Comparison of ENCODE assay signal across 2 cellular contexts in the genomic region with DNA sequence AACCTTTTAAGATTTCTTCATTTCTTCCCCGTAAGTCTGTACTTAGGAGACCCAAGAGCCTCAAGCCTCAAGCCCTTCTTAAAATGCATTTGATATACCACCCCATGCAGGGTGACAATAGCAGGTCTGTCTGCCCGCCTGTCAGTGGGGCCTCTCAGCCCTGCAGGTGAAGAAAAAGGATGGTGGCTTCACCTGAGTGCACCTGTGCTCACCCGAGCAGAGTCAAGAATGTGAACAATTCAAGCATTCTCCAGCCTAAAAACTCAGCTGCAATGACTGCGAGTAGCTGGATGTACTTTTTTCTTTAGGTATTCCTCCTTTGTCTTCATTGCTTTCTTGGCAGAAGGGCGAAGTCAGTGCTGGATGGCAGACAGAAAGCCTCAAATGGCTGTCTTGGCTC.
TF ChIP-seq lines count a peak whose summit lies in the region.

No MANE protein-coding gene starts in this region.

TF ChIP-seq in GM23338, 12 proteins besides CTCF, POLR2A, EP300 and RAD21:
- TF ChIP-seq POLR2AphosphoS5 (IDR thresholded peaks at IDR 0.05; ENCODE audit: low read depth) (no peak), EZH2phosphoT487 (IDR thresholded peaks at IDR 0.05; ENCODE audit: unreplicated experiment) (no peak), CREB1 (CRISPR knock-in tag; IDR thresholded peaks at IDR 0.05; ENCODE audit: low read depth) (no peak)
- TF ChIP-seq, protein P1, sequence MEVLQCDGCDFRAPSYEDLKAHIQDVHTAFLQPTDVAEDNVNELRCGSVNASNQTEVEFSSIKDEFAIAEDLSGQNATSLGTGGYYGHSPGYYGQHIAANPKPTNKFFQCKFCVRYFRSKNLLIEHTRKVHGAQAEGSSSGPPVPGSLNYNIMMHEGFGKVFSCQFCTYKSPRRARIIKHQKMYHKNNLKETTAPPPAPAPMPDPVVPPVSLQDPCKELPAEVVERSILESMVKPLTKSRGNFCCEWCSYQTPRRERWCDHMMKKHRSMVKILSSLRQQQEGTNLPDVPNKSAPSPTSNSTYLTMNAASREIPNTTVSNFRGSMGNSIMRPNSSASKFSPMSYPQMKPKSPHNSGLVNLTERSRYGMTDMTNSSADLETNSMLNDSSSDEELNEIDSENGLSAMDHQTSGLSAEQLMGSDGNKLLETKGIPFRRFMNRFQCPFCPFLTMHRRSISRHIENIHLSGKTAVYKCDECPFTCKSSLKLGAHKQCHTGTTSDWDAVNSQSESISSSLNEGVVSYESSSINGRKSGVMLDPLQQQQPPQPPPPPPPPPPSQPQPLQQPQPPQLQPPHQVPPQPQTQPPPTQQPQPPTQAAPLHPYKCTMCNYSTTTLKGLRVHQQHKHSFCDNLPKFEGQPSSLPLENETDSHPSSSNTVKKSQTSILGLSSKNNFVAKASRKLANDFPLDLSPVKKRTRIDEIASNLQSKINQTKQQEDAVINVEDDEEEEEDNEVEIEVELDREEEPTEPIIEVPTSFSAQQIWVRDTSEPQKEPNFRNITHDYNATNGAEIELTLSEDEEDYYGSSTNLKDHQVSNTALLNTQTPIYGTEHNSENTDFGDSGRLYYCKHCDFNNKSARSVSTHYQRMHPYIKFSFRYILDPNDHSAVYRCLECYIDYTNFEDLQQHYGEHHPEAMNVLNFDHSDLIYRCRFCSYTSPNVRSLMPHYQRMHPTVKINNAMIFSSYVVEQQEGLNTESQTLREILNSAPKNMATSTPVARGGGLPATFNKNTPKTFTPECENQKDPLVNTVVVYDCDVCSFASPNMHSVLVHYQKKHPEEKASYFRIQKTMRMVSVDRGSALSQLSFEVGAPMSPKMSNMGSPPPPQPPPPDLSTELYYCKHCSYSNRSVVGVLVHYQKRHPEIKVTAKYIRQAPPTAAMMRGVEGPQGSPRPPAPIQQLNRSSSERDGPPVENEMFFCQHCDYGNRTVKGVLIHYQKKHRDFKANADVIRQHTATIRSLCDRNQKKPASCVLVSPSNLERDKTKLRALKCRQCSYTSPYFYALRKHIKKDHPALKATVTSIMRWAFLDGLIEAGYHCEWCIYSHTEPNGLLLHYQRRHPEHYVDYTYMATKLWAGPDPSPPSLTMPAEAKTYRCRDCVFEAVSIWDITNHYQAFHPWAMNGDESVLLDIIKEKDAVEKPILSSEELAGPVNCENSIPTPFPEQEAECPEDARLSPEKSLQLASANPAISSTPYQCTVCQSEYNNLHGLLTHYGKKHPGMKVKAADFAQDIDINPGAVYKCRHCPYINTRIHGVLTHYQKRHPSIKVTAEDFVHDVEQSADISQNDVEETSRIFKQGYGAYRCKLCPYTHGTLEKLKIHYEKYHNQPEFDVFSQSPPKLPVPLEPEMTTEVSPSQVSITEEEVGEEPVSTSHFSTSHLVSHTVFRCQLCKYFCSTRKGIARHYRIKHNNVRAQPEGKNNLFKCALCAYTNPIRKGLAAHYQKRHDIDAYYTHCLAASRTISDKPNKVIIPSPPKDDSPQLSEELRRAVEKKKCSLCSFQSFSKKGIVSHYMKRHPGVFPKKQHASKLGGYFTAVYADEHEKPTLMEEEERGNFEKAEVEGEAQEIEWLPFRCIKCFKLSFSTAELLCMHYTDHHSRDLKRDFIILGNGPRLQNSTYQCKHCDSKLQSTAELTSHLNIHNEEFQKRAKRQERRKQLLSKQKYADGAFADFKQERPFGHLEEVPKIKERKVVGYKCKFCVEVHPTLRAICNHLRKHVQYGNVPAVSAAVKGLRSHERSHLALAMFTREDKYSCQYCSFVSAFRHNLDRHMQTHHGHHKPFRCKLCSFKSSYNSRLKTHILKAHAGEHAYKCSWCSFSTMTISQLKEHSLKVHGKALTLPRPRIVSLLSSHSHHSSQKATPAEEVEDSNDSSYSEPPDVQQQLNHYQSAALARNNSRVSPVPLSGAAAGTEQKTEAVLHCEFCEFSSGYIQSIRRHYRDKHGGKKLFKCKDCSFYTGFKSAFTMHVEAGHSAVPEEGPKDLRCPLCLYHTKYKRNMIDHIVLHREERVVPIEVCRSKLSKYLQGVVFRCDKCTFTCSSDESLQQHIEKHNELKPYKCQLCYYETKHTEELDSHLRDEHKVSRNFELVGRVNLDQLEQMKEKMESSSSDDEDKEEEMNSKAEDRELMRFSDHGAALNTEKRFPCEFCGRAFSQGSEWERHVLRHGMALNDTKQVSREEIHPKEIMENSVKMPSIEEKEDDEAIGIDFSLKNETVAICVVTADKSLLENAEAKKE (CRISPR knock-in tag; IDR thresholded peaks at IDR 0.05) = no peak
- TF ChIP-seq, protein P2, sequence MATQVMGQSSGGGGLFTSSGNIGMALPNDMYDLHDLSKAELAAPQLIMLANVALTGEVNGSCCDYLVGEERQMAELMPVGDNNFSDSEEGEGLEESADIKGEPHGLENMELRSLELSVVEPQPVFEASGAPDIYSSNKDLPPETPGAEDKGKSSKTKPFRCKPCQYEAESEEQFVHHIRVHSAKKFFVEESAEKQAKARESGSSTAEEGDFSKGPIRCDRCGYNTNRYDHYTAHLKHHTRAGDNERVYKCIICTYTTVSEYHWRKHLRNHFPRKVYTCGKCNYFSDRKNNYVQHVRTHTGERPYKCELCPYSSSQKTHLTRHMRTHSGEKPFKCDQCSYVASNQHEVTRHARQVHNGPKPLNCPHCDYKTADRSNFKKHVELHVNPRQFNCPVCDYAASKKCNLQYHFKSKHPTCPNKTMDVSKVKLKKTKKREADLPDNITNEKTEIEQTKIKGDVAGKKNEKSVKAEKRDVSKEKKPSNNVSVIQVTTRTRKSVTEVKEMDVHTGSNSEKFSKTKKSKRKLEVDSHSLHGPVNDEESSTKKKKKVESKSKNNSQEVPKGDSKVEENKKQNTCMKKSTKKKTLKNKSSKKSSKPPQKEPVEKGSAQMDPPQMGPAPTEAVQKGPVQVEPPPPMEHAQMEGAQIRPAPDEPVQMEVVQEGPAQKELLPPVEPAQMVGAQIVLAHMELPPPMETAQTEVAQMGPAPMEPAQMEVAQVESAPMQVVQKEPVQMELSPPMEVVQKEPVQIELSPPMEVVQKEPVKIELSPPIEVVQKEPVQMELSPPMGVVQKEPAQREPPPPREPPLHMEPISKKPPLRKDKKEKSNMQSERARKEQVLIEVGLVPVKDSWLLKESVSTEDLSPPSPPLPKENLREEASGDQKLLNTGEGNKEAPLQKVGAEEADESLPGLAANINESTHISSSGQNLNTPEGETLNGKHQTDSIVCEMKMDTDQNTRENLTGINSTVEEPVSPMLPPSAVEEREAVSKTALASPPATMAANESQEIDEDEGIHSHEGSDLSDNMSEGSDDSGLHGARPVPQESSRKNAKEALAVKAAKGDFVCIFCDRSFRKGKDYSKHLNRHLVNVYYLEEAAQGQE (IDR thresholded peaks at IDR 0.05; ENCODE audit: unreplicated experiment) = no peak

TF ChIP-seq in H1, 55 proteins besides CTCF, POLR2A, EP300 and RAD21:
- TF ChIP-seq TEAD4 (IDR thresholded peaks at IDR 0.05; ENCODE audit: low read depth, low read length) (0 out of 2 replicates have a peak, but pooled peaks have one; percentile 8), CHD2 (IDR thresholded peaks at IDR 0.05; ENCODE audit: low read length) (no peak)
